ENCODE assay signal across 33 cellular contexts in genomic region chr11:93917673-93918072, GRCh38.
DNase-seq lines count a peak whose midpoint lies in the region; ATAC-seq, FAIRE-seq and TF ChIP-seq lines count a peak whose summit lies in the region.
"Had no signal": no experiment of that assay in that cellular context is flagged by ENCODE, and none has a peak within 500 bp of the region (broad histone marks: within the 10 kb centered on the region; RNA-seq: fewer than 3 reads in every experiment).

No MANE protein-coding gene starts in this region.

- no peak overlapping the region for H3K56ac ChIP-seq in H1 (replicated peaks; ENCODE audit: insufficient read length, low read depth, low read length)

- no peak overlapping the region for H3K14ac ChIP-seq in H1 (ENCODE audit: insufficient read length)

- no peaks in the 10 kb centered on the region for H3K79me1 ChIP-seq in H1 (ENCODE audit: low read depth, low read length)

- no peak overlapping the region for H2BK5ac ChIP-seq in H1 (ENCODE audit: low read depth, low read length)

- H3K9ac ChIP-seq in K562 (ENCODE audit: insufficient read depth in 1 of 2, low read depth in 2 of 2, low read length in 2 of 2), result no peak overlapping the region
- H3K9ac ChIP-seq in H1 (replicated peaks in 1 of 4; ENCODE audit: extremely low read depth in 1 of 4, low read depth in 3 of 4, low read length in 3 of 4), result no peak overlapping the region
- H3K9ac ChIP-seq: BLaER1; BLaER1 treated with 17β-estradiol and CSF1 and Interleukin-3, amounts not matched to agents 10 nM and 100 nM had no signal

- no peak for TF ChIP-seq RAD21 in K562 (CRISPR knock-in tag; conservative IDR thresholded peaks at IDR 0.05 in 1 of 2, IDR thresholded peaks at IDR 0.05 in 1 of 2)
- no peak for TF ChIP-seq RAD21 in H1 (IDR thresholded peaks at IDR 0.05 in 1 of 2, conservative IDR thresholded peaks at IDR 0.05 in 1 of 2; ENCODE audit: low read depth in 2 of 2, low read length in 2 of 2)

- H3K27me3 ChIP-seq in K562 (ENCODE audit: control insufficient read depth in 2 of 2, insufficient read depth in 2 of 2, low read length in 2 of 2) (no peaks in the 10 kb centered on the region), H1 (replicated peaks in 1 of 4; ENCODE audit: control insufficient read depth in 3 of 4, extremely low read depth in 1 of 4, insufficient read depth in 3 of 4, low read length in 3 of 4) (no peaks in the 10 kb centered on the region), esophagus muscularis mucosa (peaks cover 0 to 14% (median 0%) of the 10 kb centered on the region in 4 donors), SJCRH30 (no peaks in the 10 kb centered on the region)
- H3K27me3 ChIP-seq: BE2C; BLaER1; BLaER1 treated with 17β-estradiol and CSF1 and Interleukin-3, amounts not matched to agents 10 nM and 100 nM had no signal

- no peak overlapping the region for H4K91ac ChIP-seq in H1 (replicated peaks; ENCODE audit: insufficient read length, low read length)

- DNase-seq in K562 (ENCODE audit: extremely low read depth in 1 of 4, low spot score in 3 of 4) (no peak), H1 (ENCODE audit: low read depth in 1 of 2, low spot score in 2 of 2) (no peak), esophagus muscularis mucosa (ENCODE audit: extremely low spot score) (peak; percentile 53), foreskin melanocyte (no peak), SJCRH30 (no peak)
- DNase-seq: 8988T; ACHN; AML-193; BE2C; C1 segment of cervical spinal cord; Caco-2; Calu3; CD4-positive, alpha-beta memory T cell; CD4-positive, alpha-beta T cell; CD4-positive, CD25-positive, alpha-beta regulatory T cell; CD8-positive, alpha-beta memory T cell; CD8-positive, alpha-beta T cell; COR-L47; DMS 273 treated with DMSO at 0.1 percent for 48 hours; DMS153; DMS53; DMS79; DMS79 treated with DMSO at 0.1 percent for 48 hours; DND-41; EL had no signal

- TF ChIP-seq POLR2A in K562 (conservative IDR thresholded peaks at IDR 0.05), result no peak
- TF ChIP-seq POLR2A in H1 (IDR thresholded peaks at IDR 0.05; ENCODE audit: control extremely low read depth in 1 of 2, low read depth in 2 of 2, low read length in 2 of 2), result no peak
- TF ChIP-seq POLR2A in esophagus muscularis mucosa (IDR thresholded peaks at IDR 0.05; ENCODE audit: low read depth), result no peak

- H3K27ac ChIP-seq in K562 (ENCODE audit: extremely low read depth, low read depth, low read length), result no peak overlapping the region
- H3K27ac ChIP-seq in H1 (ENCODE audit: low read depth, low read length), result no peak overlapping the region
- H3K27ac ChIP-seq in esophagus muscularis mucosa (replicated peaks in 1 of 4), result no peak overlapping the region
- H3K27ac ChIP-seq in SJCRH30, result no peak overlapping the region
- H3K27ac ChIP-seq: 22Rv1; A549; BLaER1; BLaER1 treated with 17β-estradiol and CSF1 and Interleukin-3, amounts not matched to agents 10 nM and 100 nM; C4-2B had no signal

- H4K20me1 ChIP-seq in K562 (replicated peaks; ENCODE audit: control insufficient read depth, insufficient read depth, low read length) (no peaks in the 10 kb centered on the region), H1 (replicated peaks in 1 of 2; ENCODE audit: control insufficient read depth in 1 of 2, insufficient read depth in 2 of 2, low read length in 2 of 2) (no peaks in the 10 kb centered on the region)
- H4K20me1 ChIP-seq: BLaER1; BLaER1 treated with 17β-estradiol and CSF1 and Interleukin-3, amounts not matched to agents 10 nM and 100 nM had no signal

- ATAC-seq in K562, result no peak
- ATAC-seq in HG02970 (IDR thresholded peaks at IDR 0.05; ENCODE audit: low FRiP score, unreplicated experiment), result no peak
- ATAC-seq: A549; CD8-positive, alpha-beta T cell had no signal

- H3K4me3 ChIP-seq in K562 (no peak overlapping the region), H1 (ENCODE audit: extremely low read depth in 1 of 4, insufficient read depth in 2 of 4, low read depth in 3 of 4, low read length in 4 of 4) (no peak overlapping the region), esophagus muscularis mucosa (no peak overlapping the region), SJCRH30 (no peak overlapping the region)
- H3K4me3 ChIP-seq: A549; BLaER1; BLaER1 treated with 17β-estradiol and CSF1 and Interleukin-3, amounts not matched to agents 10 nM and 100 nM had no signal

- no peak overlapping the region for H2BK120ac ChIP-seq in H1 (replicated peaks; ENCODE audit: low read depth, low read length)

- intact Hi-C loops in K562 (cut with micrococcal nuclease) (no loop called here), esophagus muscularis mucosa (cut with DNase I) (no loop called here)

- H3K79me2 ChIP-seq in K562 (ENCODE audit: control insufficient read depth, insufficient read depth, low read length) (no peaks in the 10 kb centered on the region), H1 (ENCODE audit: control insufficient read depth in 1 of 2, insufficient read depth in 2 of 2, low read length in 2 of 2) (no peaks in the 10 kb centered on the region)

- H3K4ac ChIP-seq in H1 (replicated peaks; ENCODE audit: insufficient read length, low read depth, low read length), result no peak overlapping the region

- no peaks in the 10 kb centered on the region for H3K9me1 ChIP-seq in K562 (ENCODE audit: control insufficient read depth, insufficient read depth, low read length)

- no peaks in the 10 kb centered on the region for H3K4me1 ChIP-seq in K562 (replicated peaks in 1 of 2; ENCODE audit: control insufficient read depth in 2 of 2, insufficient read depth in 2 of 2, low read length in 2 of 2)
- H3K4me1 ChIP-seq in H1 (replicated peaks in 1 of 4; ENCODE audit: control insufficient read depth in 3 of 4, insufficient read depth in 4 of 4, low read length in 3 of 4), result no peaks in the 10 kb centered on the region
- H3K4me1 ChIP-seq in esophagus muscularis mucosa, result no peaks in the 10 kb centered on the region
- no peaks in the 10 kb centered on the region for H3K4me1 ChIP-seq in SJCRH30
- H3K4me1 ChIP-seq: A549, BE2C, BLaER1, Caco-2 had no signal

- no peak for FAIRE-seq in K562 (lab: Jason Lieb, UNC)
- FAIRE-seq in H1 (lab: Jason Lieb, UNC), result no peak
- FAIRE-seq: A204.1, A549, D721Med had no signal

- no peak overlapping the region for H4K8ac ChIP-seq in H1 (ENCODE audit: extremely low read depth, insufficient read depth, low read length)

- TF ChIP-seq EP300 in K562 (IDR thresholded peaks at IDR 0.05; ENCODE audit: low read length) (no peak), H1 (IDR thresholded peaks at IDR 0.05; ENCODE audit: borderline replicate concordance in 1 of 2, low read depth in 2 of 2, low read length in 2 of 2) (no peak), esophagus muscularis mucosa (IDR thresholded peaks at IDR 0.05) (no peak)

- BruUV-seq in K562 (replicated peaks; lab: Mats Ljungman, UMichigan), result no TSS peak

- TF ChIP-seq CTCF in K562 (IDR thresholded peaks at IDR 0.05 in 2 of 3, conservative IDR thresholded peaks at IDR 0.05 in 1 of 3; ENCODE audit: insufficient read depth in 2 of 3, low read depth in 1 of 3, low read length in 3 of 3) (no peak), H1 (IDR thresholded peaks at IDR 0.05; ENCODE audit: control extremely low read depth in 1 of 3, insufficient read depth in 1 of 3, low read depth in 1 of 3, low read length in 3 of 3) (no peak), esophagus muscularis mucosa (IDR thresholded peaks at IDR 0.05) (no peak)

- H3K9me3 ChIP-seq in K562 (replicated peaks; ENCODE audit: control insufficient read depth, insufficient read depth, low read depth, low read length), result no peaks in the 10 kb centered on the region; the same call in 1 of the 2 replicates
- H3K9me3 ChIP-seq in H1 (ENCODE audit: insufficient read depth in 2 of 2, low read depth in 1 of 2, low read length in 1 of 2), result no peaks in the 10 kb centered on the region
- H3K9me3 ChIP-seq in esophagus muscularis mucosa, result no peaks in the 10 kb centered on the region
- H3K9me3 ChIP-seq in SJCRH30 (replicated peaks), result no peaks in the 10 kb centered on the region
- H3K9me3 ChIP-seq: BE2C had no signal

- H3K18ac ChIP-seq in H1 (ENCODE audit: extremely low read depth, low read length), result no peak overlapping the region

- no peak overlapping the region for H4K5ac ChIP-seq in H1 (ENCODE audit: insufficient read length, low read depth, low read length)

- H3K23me2 ChIP-seq in H1 (ENCODE audit: low read depth, low read length), result no peaks in the 10 kb centered on the region

- peak overlapping the region; percentile 52 for H3K23ac ChIP-seq in H1 (ENCODE audit: insufficient read length)

- H2AFZ ChIP-seq in K562 (ENCODE audit: low read depth, low read length) (no peak overlapping the region), H1 (ENCODE audit: low read length) (no peak overlapping the region)

- H2AK5ac ChIP-seq in H1 (ENCODE audit: low read depth, low read length), result no peak overlapping the region

- no peak overlapping the region for H2BK12ac ChIP-seq in H1 (ENCODE audit: low read depth, low read length)

- no peak overlapping the region for H2BK15ac ChIP-seq in H1 (ENCODE audit: low read length)

- 1% methylated on average over 5 of the region's 5 CpGs for WGBS in K562 (ENCODE audit: insufficient coverage, low coverage, missing lambda C conversion rate)
- WGBS in H1 (ENCODE audit: extremely low coverage in 1 of 2, insufficient coverage in 1 of 2, insufficient read length in 1 of 2, insufficient replicate concordance in 2 of 2, low coverage in 1 of 2, low lambda C conversion rate in 2 of 2, missing lambda C conversion rate in 1 of 2), 2 experiments, result 91% methylated on average over 5 of the region's 5 CpGs; no CpG with 5 or more reads in 1 of the 2 experiments
- WGBS in esophagus muscularis mucosa, result 83% methylated on average over 5 of the region's 5 CpGs

- H3K4me2 ChIP-seq in K562 (ENCODE audit: insufficient read depth, low read length) (no peak overlapping the region), H1 (ENCODE audit: insufficient read depth in 1 of 2, low read depth in 2 of 2, low read length in 2 of 2) (no peak overlapping the region)
- H3K4me2 ChIP-seq: A549; BLaER1; BLaER1 treated with 17β-estradiol and CSF1 and Interleukin-3, amounts not matched to agents 10 nM and 100 nM had no signal

- POLR2A ChIA-PET in K562 (lab: Yijun Ruan, JAX) (no interaction called here), H1 (lab: Charles Lee; ENCODE audit: partially characterized antibody) (interaction anchor here (0.6 kb wide), 1 partner anchor 24 kb away, joined by 3 read pairs; no protein-coding TSS in a partner anchor)

- no peak overlapping the region for H2BK20ac ChIP-seq in H1 (ENCODE audit: low read length)

- CTCF ChIA-PET in K562 (lab: Yijun Ruan, JAX; ENCODE audit: low intra/inter-chr PET ratio), result no interaction called here
- CTCF ChIA-PET in H1 (lab: Charles Lee; ENCODE audit: partially characterized antibody), result interaction anchor here (1.2 to 1.7 kb wide), 3 partner anchors 8 to 266 kb away, joined by 3 to 7 read pairs (median 5); no protein-coding TSS in a partner anchor

- H3K36me3 ChIP-seq in K562 (ENCODE audit: control insufficient read depth, insufficient read depth, low read length) (no peaks in the 10 kb centered on the region), H1 (ENCODE audit: control insufficient read depth in 2 of 4, insufficient read depth in 4 of 4, low read length in 3 of 4) (no peaks in the 10 kb centered on the region), esophagus muscularis mucosa (no peaks in the 10 kb centered on the region), SJCRH30 (no peaks in the 10 kb centered on the region)
- H3K36me3 ChIP-seq: BE2C; BLaER1; BLaER1 treated with 17β-estradiol and CSF1 and Interleukin-3, amounts not matched to agents 10 nM and 100 nM had no signal

- in situ Hi-C loops in K562 (cut with MboI), result no loop called here

TF ChIP-seq in H1, 55 proteins besides CTCF, POLR2A, EP300 and RAD21 (continues in another document):
- no peak for TF ChIP-seq CHD1 (IDR thresholded peaks at IDR 0.05; ENCODE audit: low read depth, low read length)
